ENCODE assay signal across 8 cellular contexts in genomic region chr3:172129868-172130751, GRCh38.
DNase-seq lines count a peak whose midpoint lies in the region; ATAC-seq and TF ChIP-seq lines count a peak whose summit lies in the region.

No MANE protein-coding gene starts in this region.

- H3K9ac ChIP-seq in skeletal muscle tissue (ENCODE audit: low read depth in 1 of 3, low read length in 3 of 3), result peak overlapping the region; percentile 9 to 72 (median 10)

- H3K9me3 Mint-ChIP-seq in activated naive CD8-positive, alpha-beta T cell treated with anti-CD3 and anti-CD28 coated beads for 36 hours, result peaks cover 1% of the 10 kb centered on the region

- H3K36me3 Mint-ChIP-seq in activated naive CD8-positive, alpha-beta T cell treated with anti-CD3 and anti-CD28 coated beads for 36 hours, result peaks cover 25% of the 10 kb centered on the region

- H3K4me3 Mint-ChIP-seq in activated naive CD8-positive, alpha-beta T cell treated with anti-CD3 and anti-CD28 coated beads for 36 hours, result no peak overlapping the region

- H3K27ac ChIP-seq in SJSA1, result peak overlapping the region; percentile 86
- H3K27ac ChIP-seq in left ventricle myocardium inferior (replicated peaks), result peak overlapping the region; percentile 81
- H3K27ac ChIP-seq in skeletal muscle tissue (ENCODE audit: low read depth, low read length), result peak overlapping the region; percentile 99

- peaks cover 50% of the 10 kb centered on the region for H3K4me1 ChIP-seq in SJSA1 (replicated peaks)
- H3K4me1 ChIP-seq in left ventricle myocardium inferior, result peaks cover 89% of the 10 kb centered on the region
- H3K4me1 ChIP-seq in skeletal muscle tissue (ENCODE audit: control insufficient read depth in 3 of 3, insufficient read depth in 3 of 3, low read length in 3 of 3), result peaks cover 33 to 58% (median 45%) of the 10 kb centered on the region in 3 donors

- ATAC-seq in HG03280 (IDR thresholded peaks at IDR 0.05; ENCODE audit: unreplicated experiment), result no peak
- no peak for ATAC-seq in HG03175 (IDR thresholded peaks at IDR 0.05; ENCODE audit: unreplicated experiment)

- no peaks in the 10 kb centered on the region for H3K27me3 Mint-ChIP-seq in activated naive CD8-positive, alpha-beta T cell treated with anti-CD3 and anti-CD28 coated beads for 36 hours

- peaks cover 45% of the 10 kb centered on the region for H3K36me3 ChIP-seq in SJSA1
- no peaks in the 10 kb centered on the region for H3K36me3 ChIP-seq in left ventricle myocardium inferior
- peaks cover 0 to 2% (median 0%) of the 10 kb centered on the region in 3 donors for H3K36me3 ChIP-seq in skeletal muscle tissue (ENCODE audit: control insufficient read depth in 3 of 3, insufficient read depth in 3 of 3, low read length in 3 of 3)

- H3K27me3 ChIP-seq in SJSA1 (replicated peaks) (no peaks in the 10 kb centered on the region), left ventricle myocardium inferior (ENCODE audit: low read depth) (no peaks in the 10 kb centered on the region), skeletal muscle tissue (ENCODE audit: control insufficient read depth in 3 of 3, insufficient read depth in 3 of 3, low read length in 3 of 3) (no peaks in the 10 kb centered on the region)

- H3K4me3 ChIP-seq in HFF-Myc (replicated peaks; ENCODE audit: low read depth, low read length), result no peak overlapping the region
- no peak overlapping the region for H3K4me3 ChIP-seq in SJSA1
- H3K4me3 ChIP-seq in left ventricle myocardium inferior, result no peak overlapping the region
- H3K4me3 ChIP-seq in skeletal muscle tissue (ENCODE audit: low read length in 3 of 3), result peak overlapping the region in 1 of 3 donors; percentile 25

- peak overlapping the region; percentile 81 for H3K27ac Mint-ChIP-seq in activated naive CD8-positive, alpha-beta T cell treated with anti-CD3 and anti-CD28 coated beads for 36 hours

- intact Hi-C loops in left ventricle myocardium inferior (cut with micrococcal nuclease), result no loop called here

- peaks cover 42% of the 10 kb centered on the region for H3K4me1 Mint-ChIP-seq in activated naive CD8-positive, alpha-beta T cell treated with anti-CD3 and anti-CD28 coated beads for 36 hours

- TF ChIP-seq CTCF in HFF-Myc (IDR thresholded peaks at IDR 0.05; ENCODE audit: low read depth, low read length, missing control alignments), result no peak
- no peak for TF ChIP-seq CTCF in left ventricle myocardium inferior (IDR thresholded peaks at IDR 0.05; ENCODE audit: borderline replicate concordance)

- DNase-seq in HFF-Myc (ENCODE audit: extremely low read depth, low read depth) (peak; percentile 84), SJSA1 (ENCODE audit: low read depth in 1 of 2, low spot score in 2 of 2) (peak; percentile 81 to 94), left ventricle myocardium inferior (peak; percentile 91), GM19240 (ENCODE audit: insufficient read length, low spot score) (no peak)
- peak; percentile 51 for DNase-seq in activated naive CD8-positive, alpha-beta T cell treated with anti-CD3 and anti-CD28 coated beads for 36 hours

- H3K9me3 ChIP-seq in SJSA1 (replicated peaks) (no peaks in the 10 kb centered on the region), left ventricle myocardium inferior (replicated peaks) (no peaks in the 10 kb centered on the region), skeletal muscle tissue (ENCODE audit: control insufficient read depth in 3 of 3, low read length in 3 of 3) (no peaks in the 10 kb centered on the region)
